8 cellular contexts compared by ENCODE assay signal in the genomic region with DNA sequence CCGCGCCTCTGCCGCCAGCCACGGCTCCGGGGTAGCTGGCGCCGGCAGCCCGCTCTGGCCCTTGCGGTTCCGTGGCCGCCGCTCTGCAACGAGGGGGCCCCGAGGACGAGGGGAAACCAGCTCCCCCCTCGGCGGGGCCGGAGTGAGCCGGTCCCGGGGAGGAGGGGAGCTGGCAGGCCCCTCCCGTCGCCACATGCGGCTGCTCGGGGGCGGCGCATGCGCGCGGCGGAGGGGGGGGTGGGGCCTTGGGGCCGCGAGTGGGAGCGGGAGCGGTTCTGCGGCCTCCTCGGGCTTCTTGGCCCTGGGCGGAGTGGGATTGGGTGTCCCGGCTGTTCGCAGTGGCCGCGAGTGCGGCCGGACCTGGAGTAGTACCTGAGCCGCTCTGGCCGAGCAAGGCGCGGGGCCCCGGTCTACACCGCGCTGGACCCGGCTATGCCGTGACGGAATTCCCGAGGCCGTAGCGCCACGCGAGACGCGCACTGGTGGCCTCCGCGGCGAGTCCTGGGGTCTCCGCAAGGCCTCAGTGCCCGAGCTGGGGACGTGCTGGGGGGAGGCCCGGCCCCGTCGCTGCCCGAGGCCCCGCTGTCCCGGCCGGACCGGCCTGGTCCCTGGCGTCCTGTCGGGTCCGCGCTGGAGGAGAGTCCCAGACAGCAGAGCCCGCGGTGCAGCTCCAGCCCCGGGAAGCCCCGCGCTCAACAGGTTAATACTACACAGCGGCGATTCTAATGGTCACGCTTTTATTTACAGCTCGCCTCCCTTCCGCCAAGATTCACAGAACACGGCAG. TPM values are rescaled to one million over a fixed set of nuclear protein-coding genes. Genes with fewer than 3 reads are reported as not detected.
DNase-seq lines count a peak whose midpoint lies in the region; ATAC-seq and TF ChIP-seq lines count a peak whose summit lies in the region.

No MANE protein-coding gene starts in this region.

- H3K4me3 ChIP-seq in Caco-2 (ENCODE audit: low read depth, low read length) (peak overlapping the region; percentile 99), OCI-LY1 (ENCODE audit: low read depth, low read length, poor library complexity, severe bottlenecking) (peak overlapping the region; percentile 87)

- H3K4me2 ChIP-seq in OCI-LY1 (ENCODE audit: low read length) = peak overlapping the region; percentile 64

- peak overlapping the region; percentile 47 for H3K27ac ChIP-seq in OCI-LY1 (ENCODE audit: low read depth, low read length, poor library complexity, severe bottlenecking)

- H3K9me3 Mint-ChIP-seq in Caco-2 (ENCODE audit: unreplicated experiment) = no peaks in the 10 kb centered on the region
- H3K9me3 Mint-ChIP-seq in activated T-cell treated with anti-CD3 and anti-CD28 coated beads, Interleukin-2, amount 50 U/mL, for 4 hours = no peaks in the 10 kb centered on the region

- POLR2A ChIA-PET in Caco-2 (lab: Charles Lee) = interaction anchor here (1.2 kb wide), 1 partner anchor 294 kb away, joined by 4 read pairs; a partner anchor contains a TSS

- DNase-seq in Caco-2 (peak; percentile 86 to 90), myocyte (ENCODE audit: low read depth) (peak; percentile 88)
- DNase-seq in activated T-cell treated with anti-CD3 and anti-CD28 coated beads, Interleukin-2, amount 50 U/mL, for 4 hours = peak; percentile 76
- peak; percentile 68 for DNase-seq in stimulated activated CD8-positive, alpha-beta memory T cell treated with anti-CD3 and anti-CD28 coated beads, Interleukin-7, amount 100 ng/mL, for 24 hours (ENCODE audit: low read depth)

- H3K9me2 ChIP-seq in OCI-LY1 (ENCODE audit: low read depth, low read length) = no peaks in the 10 kb centered on the region

- H3F3A ChIP-seq in OCI-LY1 (ENCODE audit: insufficient read depth, low read length) = 0 out of 2 replicates have a peak, but pooled peaks cover 5% of the 10 kb centered on the region

- TF ChIP-seq CTCF in Caco-2 (IDR thresholded peaks at IDR 0.05; ENCODE audit: insufficient read depth in 1 of 2, low read depth in 1 of 2, low read length in 1 of 2, severe bottlenecking in 1 of 2, unreplicated experiment in 1 of 2) = no peak
- no peak for TF ChIP-seq CTCF in OCI-LY1 (IDR thresholded peaks at IDR 0.05; ENCODE audit: low read length)

- H3K4me1 Mint-ChIP-seq in Caco-2 (ENCODE audit: low read depth, unreplicated experiment) = no peaks in the 10 kb centered on the region
- H3K4me1 Mint-ChIP-seq in activated T-cell treated with anti-CD3 and anti-CD28 coated beads, Interleukin-2, amount 50 U/mL, for 4 hours (ENCODE audit: low read depth) = peaks cover 8% of the 10 kb centered on the region

- H3K27me3 ChIP-seq in Caco-2 (replicated peaks; ENCODE audit: control insufficient read depth, insufficient read depth, low read length) (no peaks in the 10 kb centered on the region), OCI-LY1 (ENCODE audit: insufficient read depth, low read length) (no peaks in the 10 kb centered on the region)

- ATAC-seq in GM19452 (IDR thresholded peaks at IDR 0.05; ENCODE audit: unreplicated experiment) (peak; percentile 66), HG03571 (IDR thresholded peaks at IDR 0.05; ENCODE audit: unreplicated experiment) (peak; percentile 67), esophagus mucosa (peak; percentile 98)
- ATAC-seq in activated T-cell treated with anti-CD3 and anti-CD28 coated beads, Interleukin-2, amount 50 U/mL, for 4 hours = peak; percentile 83 to 86

- H3K4me3 Mint-ChIP-seq in Caco-2 (ENCODE audit: unreplicated experiment) = peak overlapping the region; percentile 90
- H3K4me3 Mint-ChIP-seq in activated T-cell treated with anti-CD3 and anti-CD28 coated beads, Interleukin-2, amount 50 U/mL, for 4 hours = peak overlapping the region; percentile 95

- peaks cover 36% of the 10 kb centered on the region for H3K79me2 ChIP-seq in OCI-LY1 (ENCODE audit: insufficient read depth, low read length)

- H3K4me1 ChIP-seq in Caco-2 (0 out of 2 replicates have a peak, but pooled peaks cover 5% of the 10 kb centered on the region), OCI-LY1 (ENCODE audit: insufficient read depth, low read length, severe bottlenecking) (peaks cover 33% of the 10 kb centered on the region)

- no peaks in the 10 kb centered on the region for H3K9me3 ChIP-seq in Caco-2
- H3K9me3 ChIP-seq in OCI-LY1 (ENCODE audit: low read length) = no peaks in the 10 kb centered on the region

- H3K36me3 Mint-ChIP-seq in Caco-2 (ENCODE audit: insufficient read depth, unreplicated experiment) = peaks cover 13% of the 10 kb centered on the region
- peaks cover 6% of the 10 kb centered on the region for H3K36me3 Mint-ChIP-seq in activated T-cell treated with anti-CD3 and anti-CD28 coated beads, Interleukin-2, amount 50 U/mL, for 4 hours (ENCODE audit: insufficient read depth)

- TSS peak; percentile 76 for BruUV-seq in Caco-2 (replicated peaks; lab: Mats Ljungman, UMichigan)

- peak overlapping the region; percentile 93 for H3K27ac Mint-ChIP-seq in Caco-2 (ENCODE audit: unreplicated experiment)

- no peaks in the 10 kb centered on the region; the same call in 1 of the 2 replicates for H3K36me3 ChIP-seq in Caco-2 (ENCODE audit: control insufficient read depth, insufficient read depth, low read length)
- H3K36me3 ChIP-seq in OCI-LY1 (ENCODE audit: insufficient read depth, low read length) = peaks cover 44% of the 10 kb centered on the region

- H3K9ac ChIP-seq in OCI-LY1 (ENCODE audit: low read length) = peak overlapping the region; percentile 96

- H2AFZ ChIP-seq in OCI-LY1 (ENCODE audit: low read length) = no peak overlapping the region

- H3K27me3 Mint-ChIP-seq in Caco-2 (ENCODE audit: insufficient read depth, unreplicated experiment) = no peaks in the 10 kb centered on the region
- no peaks in the 10 kb centered on the region for H3K27me3 Mint-ChIP-seq in activated T-cell treated with anti-CD3 and anti-CD28 coated beads, Interleukin-2, amount 50 U/mL, for 4 hours (ENCODE audit: low read depth)

- no peaks in the 10 kb centered on the region for H4K20me1 ChIP-seq in OCI-LY1 (ENCODE audit: insufficient read depth, low read length)

- intact Hi-C loops in Caco-2 (cut with micrococcal nuclease; ENCODE audit: unreplicated experiment) = loop anchor here (5.0 kb wide), 1 partner anchor 294 kb away; a partner anchor contains a TSS

- CTCF ChIA-PET in Caco-2 (lab: Charles Lee) = interaction anchor here (0.7 to 1.6 kb wide), 2 partner anchors 50 to 76 kb away, joined by 3 to 9 read pairs; no protein-coding TSS in a partner anchor

RNA-seq across cellular contexts. Expression of a gene that starts 0.5 kb away (rescaled TPM):
- total RNA-seq in Caco-2 (2022) (29.8 and 31.5 TPM in 2 replicates), esophagus mucosa (6.7 TPM), myocyte (12.1 and 14.3 TPM in 2 replicates)
- 10 to 100 TPM; 25.5 to 26.5 (median 26.2) TPM for total RNA-seq in activated T-cell treated with anti-CD3 and anti-CD28 coated beads, Interleukin-2, amount 50 U/mL, for 4 hours
- 7.0 TPM for polyA plus RNA-seq in myocyte (2012)

Comparison
In these comparisons a context has a peak if more than half of its experiments do, and no peak if none do; other contexts are left out.
1. Peak in every context shown above with its lines: DNase-seq, ATAC-seq, H3K4me3 ChIP-seq and H3K27ac ChIP-seq.